Comparison of ENCODE assay signal across 9 cellular contexts in genomic region chr15:52217186-52217585, GRCh38. TPM values are rescaled to one million over a fixed set of nuclear protein-coding genes. Genes with fewer than 3 reads are reported as not detected.
A peak's percentile ranks its signal among the peaks of the same experiment; 100 is the strongest.
DNase-seq lines count a peak whose midpoint lies in the region; ATAC-seq and TF ChIP-seq lines count a peak whose summit lies in the region.
"Had no signal": no experiment of that assay in that cellular context is flagged by ENCODE, and none has a peak within 500 bp of the region (broad histone marks: within the 10 kb centered on the region; RNA-seq: fewer than 3 reads in every experiment).

No MANE protein-coding gene starts in this region.

- CTCF ChIA-PET in activated CD4-positive, alpha-beta memory T cell treated with anti-CD3 and anti-CD28 coated beads, Interleukin-2, amount 10 ng/mL, durations not matched to agents 7 days and 5 days (lab: Charles Lee) = interaction anchor here (0.6 to 2.0 kb wide), 12 partner anchors 9 to 519 kb away, joined by 3 to 31 read pairs (median 3); no protein-coding TSS in a partner anchor

- peaks cover 10% of the 10 kb centered on the region for H3K79me2 ChIP-seq in DOHH2 (ENCODE audit: control insufficient read depth, low read length)

- ATAC-seq in HG02870 (IDR thresholded peaks at IDR 0.05; ENCODE audit: unreplicated experiment) (peak; percentile 53), left lung (peak; percentile 45), GM18520 (IDR thresholded peaks at IDR 0.05; ENCODE audit: unreplicated experiment) (no peak)

- no peaks in the 10 kb centered on the region for H3K36me3 Mint-ChIP-seq in activated CD4-positive, alpha-beta memory T cell treated with anti-CD3 and anti-CD28 coated beads, Interleukin-2, amount 10 ng/mL, durations not matched to agents 7 days and 5 days (ENCODE audit: low read depth)

- peak overlapping the region; percentile 43 for H3K4me2 ChIP-seq in DOHH2 (ENCODE audit: low read length)

- no peaks in the 10 kb centered on the region for H4K20me1 ChIP-seq in DOHH2 (ENCODE audit: control insufficient read depth, insufficient read depth, low read depth, low read length)

- no peak overlapping the region for H3K4me3 Mint-ChIP-seq in activated CD4-positive, alpha-beta memory T cell treated with anti-CD3 and anti-CD28 coated beads, Interleukin-2, amount 10 ng/mL, durations not matched to agents 7 days and 5 days

- peak; percentile 46 for DNase-seq in activated CD4-positive, alpha-beta memory T cell treated with anti-CD3 and anti-CD28 coated beads, Interleukin-2, amount 10 ng/mL, durations not matched to agents 7 days and 5 days
- DNase-seq in left lung (no peak), DMS153 (lab: John Stamatoyannopoulos, UW) (no peak), GM03348 (ENCODE audit: low spot score) (no peak), COR-L47 (lab: John Stamatoyannopoulos, UW) (no peak)
- DNase-seq: NCI-H146 had no signal

- H3K9me3 ChIP-seq in DOHH2 (ENCODE audit: control insufficient read depth, insufficient read depth, low read length) = no peaks in the 10 kb centered on the region
- H3K9me3 ChIP-seq in left lung = no peaks in the 10 kb centered on the region

- H3K4me3 ChIP-seq in DOHH2 (ENCODE audit: low read length) (no peak overlapping the region), left lung (no peak overlapping the region)

- no peak overlapping the region for H3K27ac Mint-ChIP-seq in activated CD4-positive, alpha-beta memory T cell treated with anti-CD3 and anti-CD28 coated beads, Interleukin-2, amount 10 ng/mL, durations not matched to agents 7 days and 5 days

- H3K27me3 ChIP-seq in DOHH2 (ENCODE audit: control insufficient read depth, low read length) = no peaks in the 10 kb centered on the region
- no peaks in the 10 kb centered on the region for H3K27me3 ChIP-seq in left lung

- TF ChIP-seq CTCF in DOHH2 (IDR thresholded peaks at IDR 0.05; ENCODE audit: low read depth, low read length, poor library complexity, severe bottlenecking) (peak; percentile 94), left lung (IDR thresholded peaks at IDR 0.05) (no peak)

- H3K27me3 Mint-ChIP-seq in activated CD4-positive, alpha-beta memory T cell treated with anti-CD3 and anti-CD28 coated beads, Interleukin-2, amount 10 ng/mL, durations not matched to agents 7 days and 5 days = no peaks in the 10 kb centered on the region

- H3F3A ChIP-seq in DOHH2 (ENCODE audit: control insufficient read depth, insufficient read depth) = peaks cover 9% of the 10 kb centered on the region

- peaks cover 25% of the 10 kb centered on the region for H3K4me1 Mint-ChIP-seq in activated CD4-positive, alpha-beta memory T cell treated with anti-CD3 and anti-CD28 coated beads, Interleukin-2, amount 10 ng/mL, durations not matched to agents 7 days and 5 days

- intact Hi-C loops in left lung (cut with DNase I) = no loop called here

- H3K27ac ChIP-seq in DOHH2 (ENCODE audit: low read depth, low read length) (no peak overlapping the region), left lung (no peak overlapping the region)

- POLR2A ChIA-PET in activated CD4-positive, alpha-beta memory T cell treated with anti-CD3 and anti-CD28 coated beads, Interleukin-2, amount 10 ng/mL, durations not matched to agents 7 days and 5 days (lab: Charles Lee) = no interaction called here

- H3K4me1 ChIP-seq in DOHH2 (ENCODE audit: control insufficient read depth, low read length) (peaks cover 44% of the 10 kb centered on the region), left lung (no peaks in the 10 kb centered on the region)

- no peaks in the 10 kb centered on the region for H3K9me2 ChIP-seq in DOHH2 (replicated peaks; ENCODE audit: control insufficient read depth, low read length)

- H3K9me3 Mint-ChIP-seq in activated CD4-positive, alpha-beta memory T cell treated with anti-CD3 and anti-CD28 coated beads, Interleukin-2, amount 10 ng/mL, durations not matched to agents 7 days and 5 days = no peaks in the 10 kb centered on the region

- H3K36me3 ChIP-seq in DOHH2 (ENCODE audit: control insufficient read depth, low read length) (peaks cover 9% of the 10 kb centered on the region; the same call in 1 of the 2 replicates), left lung (peaks cover 0 to 36% of the 10 kb centered on the region in 2 donors)

RNA-seq across cellular contexts. Expression of gene GNB5, which starts 26.0 kb away (rescaled TPM):
- 10 to 100 TPM; 35.4 to 35.5 TPM for total RNA-seq in activated CD4-positive, alpha-beta memory T cell treated with anti-CD3 and anti-CD28 coated beads, Interleukin-2, amount 10 ng/mL, durations not matched to agents 7 days and 5 days
- 10 to 100 TPM; 13.9 to 18.9 TPM for total RNA-seq in left lung
